ENCODE assay signal across 8 cellular contexts in genomic region chr7:150368884-150369739, GRCh38. TPM values are rescaled to one million over a fixed set of nuclear protein-coding genes. Genes with fewer than 3 reads are reported as not detected.
DNase-seq lines count a peak whose midpoint lies in the region; ATAC-seq, FAIRE-seq and TF ChIP-seq lines count a peak whose summit lies in the region.

No MANE protein-coding gene starts in this region.

- 0 to 1% methylated on average over 40 to 58 of the region's 58 CpGs for WGBS in pancreas, 2 donors

- FAIRE-seq in GM19239 (lab: Jason Lieb, UNC), result peak; percentile 73
- FAIRE-seq in RCC 7860 (lab: Jason Lieb, UNC), result peak; percentile 79
- FAIRE-seq in pancreas (lab: Jason Lieb, UNC), result no peak

- TF ChIP-seq CTCF in glutamatergic neuron (IDR thresholded peaks at IDR 0.05; ENCODE audit: partially characterized antibody, unreplicated experiment) (no peak), pancreas (IDR thresholded peaks at IDR 0.05) (no peak)

- H3K4me1 Mint-ChIP-seq in activated naive CD8-positive, alpha-beta T cell (ENCODE audit: low read depth), result peaks cover 53% of the 10 kb centered on the region
- H3K4me1 Mint-ChIP-seq in glutamatergic neuron (ENCODE audit: low read depth, unreplicated experiment), result peaks cover 15% of the 10 kb centered on the region

- peak overlapping the region; percentile 94 to 99 (median 98) for H3K27ac ChIP-seq in pancreas

- ATAC-seq in HG03378 (IDR thresholded peaks at IDR 0.05; ENCODE audit: unreplicated experiment) (peak; percentile 48), pancreas (peak; percentile 32 to 60 (median 51))

- DNase-seq in CD1c-positive myeloid dendritic cell (ENCODE audit: extremely low spot score) (peak; percentile 54), GM19239 (ENCODE audit: insufficient read length, low spot score) (peak; percentile 93), RCC 7860 (ENCODE audit: low spot score) (peak; percentile 89), glutamatergic neuron (peak; percentile 91), pancreas (peak; percentile 69 to 88 (median 76)), NCI-H510A treated with DMSO at 0.1 percent for 48 hours (lab: John Stamatoyannopoulos, UW) (no peak)

- H3K9me3 ChIP-seq in pancreas, result no peaks in the 10 kb centered on the region

- intact Hi-C loops in pancreas (cut with DNase I), result no loop called here

- no peaks in the 10 kb centered on the region for H3K27me3 ChIP-seq in pancreas

- H3K27me3 Mint-ChIP-seq in activated naive CD8-positive, alpha-beta T cell, result no peaks in the 10 kb centered on the region
- peaks cover 3% of the 10 kb centered on the region for H3K27me3 Mint-ChIP-seq in glutamatergic neuron (ENCODE audit: unreplicated experiment)

- no peaks in the 10 kb centered on the region for H3K9me3 Mint-ChIP-seq in activated naive CD8-positive, alpha-beta T cell (ENCODE audit: low read depth)
- H3K9me3 Mint-ChIP-seq in glutamatergic neuron (ENCODE audit: unreplicated experiment), result peaks cover 16% of the 10 kb centered on the region

- H3K4me3 Mint-ChIP-seq in activated naive CD8-positive, alpha-beta T cell, result peak overlapping the region; percentile 92
- peak overlapping the region; percentile 96 for H3K4me3 Mint-ChIP-seq in glutamatergic neuron (ENCODE audit: unreplicated experiment)

- no peaks in the 10 kb centered on the region for H3K36me3 Mint-ChIP-seq in activated naive CD8-positive, alpha-beta T cell
- H3K36me3 Mint-ChIP-seq in glutamatergic neuron (ENCODE audit: unreplicated experiment), result no peaks in the 10 kb centered on the region

- H3K4me1 ChIP-seq in pancreas, result peaks cover 18 to 39% (median 22%) of the 10 kb centered on the region in 3 donors

- H3K36me3 ChIP-seq in pancreas, result peaks cover 0 to 24% (median 23%) of the 10 kb centered on the region in 3 donors

- H3K27ac Mint-ChIP-seq in activated naive CD8-positive, alpha-beta T cell, result peak overlapping the region; percentile 94
- peak overlapping the region; percentile 99 for H3K27ac Mint-ChIP-seq in glutamatergic neuron (ENCODE audit: unreplicated experiment)

- peak overlapping the region; percentile 82 to 97 (median 88) for H3K4me3 ChIP-seq in pancreas

RNA-seq across cellular contexts. Expression of gene REPIN1, which starts 0.5 kb away (rescaled TPM):
- total RNA-seq in glutamatergic neuron (ENCODE audit: unreplicated experiment), result 146 TPM
- 10 to 100 TPM; 48.1 to 76.3 (median 63.2) TPM for total RNA-seq in pancreas
- 10 to 100 TPM; 57.5 to 78.8 TPM for polyA plus RNA-seq in pancreas

RNA-seq across cellular contexts. Expression of gene ZNF775, which starts 10.0 kb away (rescaled TPM):
- total RNA-seq in glutamatergic neuron (ENCODE audit: unreplicated experiment) (20.5 TPM), pancreas (1 to 10 TPM; 2.0 to 3.9 (median 2.8) TPM)
- 1 to 10 TPM; 3.2 to 7.4 TPM for polyA plus RNA-seq in pancreas

RNA-seq across cellular contexts. Expression of gene RARRES2, which starts 27.7 kb away (rescaled TPM):
- total RNA-seq in glutamatergic neuron (ENCODE audit: unreplicated experiment) (0.86 TPM), pancreas (100 to 1,000 TPM; 125 to 408 (median 236) TPM)
- polyA plus RNA-seq in pancreas, result 100 to 1,000 TPM; 184 to 246 TPM

RNA-seq across cellular contexts. Expression of gene ACTR3C, which starts 45.8 kb away (rescaled TPM):
- not detected for total RNA-seq in glutamatergic neuron (ENCODE audit: unreplicated experiment)
- total RNA-seq in pancreas, result 10 to 100 TPM; 12.3 to 26.5 (median 17.7) TPM
- 10 to 100 TPM in 1 of 2 donors, 1 to 10 TPM in 1; 9.0 to 10.9 TPM for polyA plus RNA-seq in pancreas

RNA-seq across cellular contexts. Expression of gene LRRC61, which starts 46.0 kb away (rescaled TPM):
- 10.2 TPM for total RNA-seq in glutamatergic neuron (ENCODE audit: unreplicated experiment)
- total RNA-seq in pancreas, result 10 to 100 TPM in 1 of 6 donors, 1 to 10 TPM in 5; 7.1 to 10.3 (median 8.8) TPM
- polyA plus RNA-seq in pancreas, result 10 to 100 TPM in 1 of 2 donors, 1 to 10 TPM in 1; 7.1 to 11.2 TPM

Comparison
In these comparisons a context has a peak if more than half of its experiments do, and no peak if none do; other contexts are left out.
1. RNA of gene RARRES2, which starts 27.7 kb away (total RNA-seq): 125 to 408 TPM in pancreas; 0.86 TPM in glutamatergic neuron (single experiment); every median in the first group is over 10 times any median in the second.